ENCODE assay signal across 17 cellular contexts in genomic region chr10:2351566-2351965, GRCh38.
"Had no signal": no experiment of that assay in that cellular context is flagged by ENCODE, and none has a peak within 500 bp of the region (broad histone marks: within the 10 kb centered on the region; RNA-seq: fewer than 3 reads in every experiment).

No MANE protein-coding gene starts in this region.

- H3K36me3 ChIP-seq: heart left ventricle, neutrophil, right atrium auricular region, uterus had no signal

- H3K4me2 ChIP-seq: smooth muscle cell had no signal

- FAIRE-seq: endometrium, frontal cortex had no signal

- H3K27me3 ChIP-seq: neutrophil, right atrium auricular region, uterus had no signal

- DNase-seq: effector memory CD4-positive, alpha-beta T cell; heart left ventricle; hippocampal formation; kidney glomerular epithelial cell; mesendoderm; naive thymus-derived CD4-positive, alpha-beta T cell; nephron progenitor cell; posterior cingulate gyrus; stimulated activated CD4-positive, alpha-beta T cell treated with anti-CD3 and anti-CD28 coated beads, Interleukin-2, amount 100 ng/mL, for 48 hours; stimulated activated naive CD4-positive, alpha-beta T cell treated with Interleukin-2 at 50 U/mL for 16 hours; uterus had no signal

- H3K4me3 ChIP-seq: heart left ventricle, right atrium auricular region, smooth muscle cell, uterus had no signal

- H3K4me1 ChIP-seq: heart left ventricle, right atrium auricular region, uterus had no signal

- H3K27ac ChIP-seq: heart left ventricle, neutrophil, right atrium auricular region, uterus had no signal

- H3K9me3 ChIP-seq: heart left ventricle, neutrophil, right atrium auricular region, uterus had no signal

- ATAC-seq: esophagus mucosa; heart left ventricle; naive thymus-derived CD4-positive, alpha-beta T cell had no signal
